11 cellular contexts compared by ENCODE assay signal in genomic region chr17:61390479-61390791, GRCh38. TPM values are rescaled to one million over a fixed set of nuclear protein-coding genes. Genes with fewer than 3 reads are reported as not detected.
"Had no signal": no experiment of that assay in that cellular context is flagged by ENCODE, and none has a peak within 500 bp of the region (broad histone marks: within the 10 kb centered on the region; RNA-seq: fewer than 3 reads in every experiment).

No MANE protein-coding gene starts in this region.

- FAIRE-seq: TTC549 had no signal

- DNase-seq: activated B cell treated with CpG ODN at 0.5 μM for 24 hours; activated effector memory CD4-positive, alpha-beta T cell treated with Interleukin-2 at 50 U/mL for 16 hours; cerebellar nuclear complex had no signal

- H3K36me3 Mint-ChIP-seq: activated naive CD4-positive, alpha-beta T cell treated with anti-CD3 and anti-CD28 coated beads, Interleukin-2, amount 50 U/mL, for 72 hours; brain had no signal

- H3K9me3 Mint-ChIP-seq: activated B cell treated with CpG ODN at 0.5 μM for 24 hours; activated CD4-positive, alpha-beta T cell treated with anti-CD3 and anti-CD28 coated beads, Interleukin-2, amount 10 ng/mL, durations not matched to agents 7 days and 5 days; activated naive CD4-positive, alpha-beta T cell treated with anti-CD3 and anti-CD28 coated beads, Interleukin-2, amount 50 U/mL, for 72 hours; immature natural killer cell; neural progenitor cell; T-helper 1 cell treated with Interleukin-12 subunit alpha and Interleukin-12 subunit beta and Interleukin-4 antibody, amounts not matched to agents 30 μg/mL and 1 μg/mL, for 36 hours had no signal

- H3K4me2 ChIP-seq: neural progenitor cell had no signal

- H2AFZ ChIP-seq: neural progenitor cell had no signal

- H3K4me3 Mint-ChIP-seq: activated B cell treated with CpG ODN at 0.5 μM for 24 hours; activated CD4-positive, alpha-beta T cell treated with anti-CD3 and anti-CD28 coated beads, Interleukin-2, amount 10 ng/mL, durations not matched to agents 7 days and 5 days; brain; immature natural killer cell; neural progenitor cell; T-helper 1 cell treated with Interleukin-12 subunit alpha and Interleukin-12 subunit beta and Interleukin-4 antibody, amounts not matched to agents 30 μg/mL and 1 μg/mL, for 36 hours had no signal

- H3K27ac ChIP-seq: neural progenitor cell had no signal

- H3K36me3 ChIP-seq: neural progenitor cell had no signal

- H3K9ac ChIP-seq: neural progenitor cell had no signal

- H3K4me3 ChIP-seq: neural progenitor cell had no signal

- H3K27ac Mint-ChIP-seq: activated B cell treated with CpG ODN at 0.5 μM for 24 hours; activated CD4-positive, alpha-beta T cell treated with anti-CD3 and anti-CD28 coated beads, Interleukin-2, amount 10 ng/mL, durations not matched to agents 7 days and 5 days; activated naive CD4-positive, alpha-beta T cell treated with anti-CD3 and anti-CD28 coated beads, Interleukin-2, amount 50 U/mL, for 72 hours; immature natural killer cell; neural progenitor cell; T-helper 1 cell treated with Interleukin-12 subunit alpha and Interleukin-12 subunit beta and Interleukin-4 antibody, amounts not matched to agents 30 μg/mL and 1 μg/mL, for 36 hours had no signal

RNA-seq across cellular contexts. Expression of gene TBX2, which starts 9.2 kb away (rescaled TPM):
- total RNA-seq: activated B cell treated with CpG ODN at 0.5 μM for 24 hours; activated CD4-positive, alpha-beta T cell treated with anti-CD3 and anti-CD28 coated beads, Interleukin-2, amount 10 ng/mL, durations not matched to agents 7 days and 5 days; activated CD8-positive, alpha-beta memory T cell treated with anti-CD3 and anti-CD28 coated beads for 36 hours; activated naive CD4-positive, alpha-beta T cell treated with anti-CD3 and anti-CD28 coated beads, Interleukin-2, amount 50 U/mL, for 72 hours had no signal
- polyA plus RNA-seq: immature natural killer cell had no signal
